22 cellular contexts compared by ENCODE assay signal in genomic region chr10:84698989-84699388, GRCh38.
"Had no signal": no experiment of that assay in that cellular context is flagged by ENCODE, and none has a peak within 500 bp of the region (broad histone marks: within the 10 kb centered on the region; RNA-seq: fewer than 3 reads in every experiment).

No MANE protein-coding gene starts in this region.

- H3K36me3 ChIP-seq: colonic mucosa, esophagus squamous epithelium, gastrocnemius medialis, gastroesophageal sphincter, heart left ventricle, heart right ventricle had no signal

- H3K4me3 Mint-ChIP-seq: dendritic cell treated with granulocyte-macrophage colony-stimulating factor and Interleukin-4, amounts not matched to agents 40 ng/mL and 50 ng/mL, for 4 days; effector memory CD8-positive, alpha-beta T cell; endodermal cell had no signal

- H3K27ac Mint-ChIP-seq: dendritic cell treated with granulocyte-macrophage colony-stimulating factor and Interleukin-4, amounts not matched to agents 40 ng/mL and 50 ng/mL, for 4 days; effector memory CD8-positive, alpha-beta T cell; endodermal cell had no signal

- DNase-seq: colonic mucosa; cortex of kidney; dermis blood vessel endothelial cell; dorsolateral prefrontal cortex; effector CD4-positive, alpha-beta T cell; effector CD8-positive, alpha-beta T cell; effector memory CD4-positive, alpha-beta T cell; effector memory CD8-positive, alpha-beta T cell; endodermal cell; erythroblast; esophagus squamous epithelium; foreskin keratinocyte; foreskin melanocyte; gastrocnemius medialis; glutamatergic neuron; head of caudate nucleus; heart left ventricle; heart right ventricle had no signal

- H3K9me3 Mint-ChIP-seq: dendritic cell treated with granulocyte-macrophage colony-stimulating factor and Interleukin-4, amounts not matched to agents 40 ng/mL and 50 ng/mL, for 4 days; effector memory CD8-positive, alpha-beta T cell; endodermal cell had no signal

- H3K27ac ChIP-seq: colonic mucosa, coronary artery, dorsolateral prefrontal cortex, epithelial cell of prostate, esophagus squamous epithelium, foreskin keratinocyte, gastrocnemius medialis, gastroesophageal sphincter, heart left ventricle, heart right ventricle had no signal

- H3K27me3 ChIP-seq: colonic mucosa, esophagus squamous epithelium, foreskin keratinocyte, gastrocnemius medialis, gastroesophageal sphincter, heart left ventricle, heart right ventricle had no signal

- H3K9me3 ChIP-seq: colonic mucosa, esophagus squamous epithelium, gastrocnemius medialis, gastroesophageal sphincter had no signal

- H3K4me3 ChIP-seq: colonic mucosa, coronary artery, dorsolateral prefrontal cortex, esophagus squamous epithelium, gastrocnemius medialis, gastroesophageal sphincter, heart left ventricle, heart right ventricle had no signal

- H3K4me1 ChIP-seq: colonic mucosa, esophagus squamous epithelium, foreskin keratinocyte, gastrocnemius medialis, gastroesophageal sphincter, heart left ventricle, heart right ventricle had no signal

- H3K27me3 Mint-ChIP-seq: dendritic cell treated with granulocyte-macrophage colony-stimulating factor and Interleukin-4, amounts not matched to agents 40 ng/mL and 50 ng/mL, for 4 days had no signal
